ENCODE assay signal across 17 cellular contexts in the genomic region with DNA sequence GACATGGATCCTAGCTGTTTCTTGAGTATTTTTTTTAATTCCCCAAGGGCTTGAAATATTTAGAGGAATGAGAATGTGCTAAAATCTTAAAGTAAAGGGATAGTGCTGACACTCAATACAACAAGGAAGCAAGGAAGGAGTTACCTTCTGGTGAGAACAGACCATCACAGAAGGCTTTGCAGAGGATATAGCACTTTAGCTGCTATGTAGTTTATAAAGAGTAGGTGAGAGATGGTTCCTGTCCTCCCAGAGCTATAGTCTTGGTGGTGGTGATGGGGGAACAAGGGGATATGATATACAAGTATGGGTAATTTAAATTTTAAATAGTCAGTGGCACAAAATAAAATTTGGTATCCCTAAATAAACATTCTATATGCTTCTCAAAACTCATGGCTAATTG. TPM values are rescaled to one million over a fixed set of nuclear protein-coding genes. Genes with fewer than 3 reads are reported as not detected.
DNase-seq lines count a peak whose midpoint lies in the region; ATAC-seq and TF ChIP-seq lines count a peak whose summit lies in the region.
"Had no signal": no experiment of that assay in that cellular context is flagged by ENCODE, and none has a peak within 500 bp of the region (broad histone marks: within the 10 kb centered on the region; RNA-seq: fewer than 3 reads in every experiment).

No MANE protein-coding gene starts in this region.

- no peak overlapping the region for H3K4me3 ChIP-seq in GM12865 (ENCODE audit: low read depth, low read length)
- H3K4me3 ChIP-seq in Karpas-422 (ENCODE audit: low read length): no peak overlapping the region
- no peak overlapping the region for H3K4me3 ChIP-seq in trophoblast cell (ENCODE audit: low read depth, low read length)
- H3K4me3 ChIP-seq: gastrocnemius medialis, MG63, mucosa of descending colon, SJCRH30 had no signal

- no peak overlapping the region for H3K14ac ChIP-seq in trophoblast cell (ENCODE audit: low read length)

- H3K27ac ChIP-seq in Karpas-422 (ENCODE audit: low read length): no peak overlapping the region
- H3K27ac ChIP-seq in trophoblast cell (ENCODE audit: low read depth, low read length): peak overlapping the region; percentile 69
- H3K27ac ChIP-seq: gastrocnemius medialis, SJCRH30 had no signal

- CTCF ChIA-PET in activated CD4-positive, alpha-beta T cell treated with anti-CD3 and anti-CD28 coated beads for 36 hours (lab: Charles Lee): interaction anchor here (0.8 to 1.4 kb wide), 2 partner anchors 23 to 53 kb away, joined by 3 to 9 read pairs; no protein-coding TSS in a partner anchor

- H3K79me2 ChIP-seq in Karpas-422 (ENCODE audit: low read length): no peaks in the 10 kb centered on the region
- H3K79me2 ChIP-seq in trophoblast cell (ENCODE audit: control insufficient read depth, insufficient read depth, low read length, poor library complexity): no peaks in the 10 kb centered on the region

- intact Hi-C loops in activated CD4-positive, alpha-beta T cell treated with anti-CD3 and anti-CD28 coated beads for 36 hours (cut with DNase I, micrococcal nuclease): no loop called here

- H3K9me3 Mint-ChIP-seq in chondrocyte (ENCODE audit: low read depth): peaks cover 3% of the 10 kb centered on the region
- no peaks in the 10 kb centered on the region for H3K9me3 Mint-ChIP-seq in activated CD4-positive, alpha-beta T cell treated with anti-CD3 and anti-CD28 coated beads for 36 hours (ENCODE audit: low read depth)
- H3K9me3 Mint-ChIP-seq: activated T-helper 2 cell treated with anti-CD3 and anti-CD28 coated beads, Interferon-gamma antibody, Interleukin-2, Interleukin-4, amounts not matched to agents 10 μg/mL and 5 μg/mL and 100 μg/mL, durations not matched to agents 14 hours and 24 hours and 36 hours had no signal

- H3K23ac ChIP-seq in trophoblast cell (ENCODE audit: low read length): no peak overlapping the region

- no peak overlapping the region for H2AK5ac ChIP-seq in trophoblast cell (ENCODE audit: low read length)

- H3K4me2 ChIP-seq in Karpas-422 (ENCODE audit: low read depth, low read length, poor library complexity, severe bottlenecking) (no peak overlapping the region), trophoblast cell (ENCODE audit: low read length) (no peak overlapping the region)

- no peak overlapping the region for H2BK5ac ChIP-seq in trophoblast cell (ENCODE audit: low read depth, low read length, poor library complexity)

- no peaks in the 10 kb centered on the region for H4K20me1 ChIP-seq in Karpas-422 (ENCODE audit: insufficient read depth, low read depth, low read length)

- H2BK120ac ChIP-seq in trophoblast cell (ENCODE audit: insufficient read depth, low read length, poor library complexity): no peak overlapping the region

- H3K4me3 Mint-ChIP-seq in chondrocyte (ENCODE audit: unreplicated experiment): no peak overlapping the region
- no peak overlapping the region for H3K4me3 Mint-ChIP-seq in activated CD4-positive, alpha-beta T cell treated with anti-CD3 and anti-CD28 coated beads for 36 hours

- H3K36me3 ChIP-seq in Karpas-422 (ENCODE audit: insufficient read depth, low read length): no peaks in the 10 kb centered on the region
- no peaks in the 10 kb centered on the region for H3K36me3 ChIP-seq in trophoblast cell (ENCODE audit: control insufficient read depth in 1 of 2, insufficient read depth in 2 of 2, low read length in 2 of 2)
- H3K36me3 ChIP-seq: MG63, SJCRH30 had no signal

- no peak overlapping the region for H2BK12ac ChIP-seq in trophoblast cell (ENCODE audit: low read length)

- H3K4me1 Mint-ChIP-seq in chondrocyte (ENCODE audit: low read depth): peaks cover 50% of the 10 kb centered on the region
- peaks cover 6% of the 10 kb centered on the region for H3K4me1 Mint-ChIP-seq in activated CD4-positive, alpha-beta T cell treated with anti-CD3 and anti-CD28 coated beads for 36 hours

- H3K9me3 ChIP-seq in Karpas-422 (ENCODE audit: low read length) (no peaks in the 10 kb centered on the region), trophoblast cell (ENCODE audit: insufficient read depth, low read depth, low read length) (no peaks in the 10 kb centered on the region)
- H3K9me3 ChIP-seq: gastrocnemius medialis, MG63, mucosa of descending colon had no signal

- H3K36me3 Mint-ChIP-seq in chondrocyte (ENCODE audit: low read depth): no peaks in the 10 kb centered on the region
- peaks cover 29% of the 10 kb centered on the region for H3K36me3 Mint-ChIP-seq in activated CD4-positive, alpha-beta T cell treated with anti-CD3 and anti-CD28 coated beads for 36 hours (ENCODE audit: low read depth)

- no peak overlapping the region for H3K4ac ChIP-seq in trophoblast cell (ENCODE audit: low read depth, low read length)

- H2AFZ ChIP-seq in Karpas-422 (ENCODE audit: low read length) (no peak overlapping the region), trophoblast cell (ENCODE audit: insufficient read depth, low read length, poor library complexity) (no peak overlapping the region)

- DNase-seq in GM12865 (ENCODE audit: low read depth): peak; percentile 16
- DNase-seq in Karpas-422: peak; percentile 21
- no peak for DNase-seq in chondrocyte (ENCODE audit: low spot score)
- DNase-seq in trophoblast cell: no peak
- no peak for DNase-seq in activated CD4-positive, alpha-beta T cell treated with anti-CD3 and anti-CD28 coated beads for 36 hours
- DNase-seq in stimulated activated CD4-positive, alpha-beta T cell treated with anti-CD3 and anti-CD28 coated beads, Interleukin-2, amount 100 ng/mL, for 24 hours: no peak
- no peak for DNase-seq in stimulated activated CD4-positive, alpha-beta T cell treated with anti-CD3 and anti-CD28 coated beads, Interleukin-15, amount 100 ng/mL, for 24 hours
- DNase-seq in hippocampal formation (lab: John Stamatoyannopoulos, UW): no peak
- DNase-seq: activated CD4-positive, CD25-positive, alpha-beta regulatory T cell; gastrocnemius medialis; mucosa of descending colon; NCI-H187; NCI-H774 had no signal

- H3K27ac Mint-ChIP-seq in chondrocyte (ENCODE audit: unreplicated experiment): peak overlapping the region; percentile 96
- H3K27ac Mint-ChIP-seq in activated CD4-positive, alpha-beta T cell treated with anti-CD3 and anti-CD28 coated beads for 36 hours: no peak overlapping the region

- no peak overlapping the region for H3K9ac ChIP-seq in Karpas-422 (ENCODE audit: low read length)
- no peak overlapping the region for H3K9ac ChIP-seq in trophoblast cell (ENCODE audit: low read length)

- H3K27me3 ChIP-seq in Karpas-422 (ENCODE audit: low read length) (no peaks in the 10 kb centered on the region), trophoblast cell (ENCODE audit: insufficient read depth, low read length) (no peaks in the 10 kb centered on the region)
- H3K27me3 ChIP-seq: gastrocnemius medialis, MG63, SJCRH30 had no signal

- H3K18ac ChIP-seq in trophoblast cell (ENCODE audit: low read length): no peak overlapping the region

- TF ChIP-seq CTCF in GM12865 (IDR thresholded peaks at IDR 0.05; ENCODE audit: insufficient read depth, low read depth, low read length, missing control alignments) (no peak), chondrocyte (IDR thresholded peaks at IDR 0.05) (no peak)

- POLR2A ChIA-PET in activated CD4-positive, alpha-beta T cell treated with anti-CD3 and anti-CD28 coated beads for 36 hours (lab: Charles Lee): no interaction called here

- H4K8ac ChIP-seq in trophoblast cell (ENCODE audit: low read depth, low read length): no peak overlapping the region

- no peak for ATAC-seq in activated CD4-positive, alpha-beta T cell treated with anti-CD3 and anti-CD28 coated beads for 36 hours
- ATAC-seq: gastrocnemius medialis, mucosa of descending colon, Panc1 had no signal

- H3K27me3 Mint-ChIP-seq in chondrocyte (ENCODE audit: low read depth): no peaks in the 10 kb centered on the region
- H3K27me3 Mint-ChIP-seq in activated CD4-positive, alpha-beta T cell treated with anti-CD3 and anti-CD28 coated beads for 36 hours: no peaks in the 10 kb centered on the region

- no peak overlapping the region for H4K91ac ChIP-seq in trophoblast cell (ENCODE audit: low read depth, low read length)

- H4K12ac ChIP-seq in trophoblast cell (ENCODE audit: low read depth, low read length): no peak overlapping the region

- no peaks in the 10 kb centered on the region for H3K9me2 ChIP-seq in Karpas-422 (replicated peaks; ENCODE audit: insufficient read depth, low read length)

- peaks cover 11% of the 10 kb centered on the region for H3K4me1 ChIP-seq in Karpas-422 (ENCODE audit: low read length)
- H3K4me1 ChIP-seq in trophoblast cell (ENCODE audit: control insufficient read depth in 1 of 2, insufficient read depth in 2 of 2, low read length in 2 of 2): peaks cover 8% of the 10 kb centered on the region in 2 experiments
- H3K4me1 ChIP-seq: gastrocnemius medialis had no signal

- peaks cover 2% of the 10 kb centered on the region for H3K79me1 ChIP-seq in trophoblast cell (ENCODE audit: low read length)

RNA-seq across cellular contexts. Expression of a gene that starts 47.6 kb away (rescaled TPM):
- total RNA-seq in Karpas-422 (2014; rRNA removed; shearing (Covaris generic); ENCODE audit: low replicate concordance): 10.5 and 23.6 TPM in 2 replicates
- 6.6 to 10.6 TPM (median 7.4 TPM) in 3 replicates for total RNA-seq in chondrocyte
- polyA plus RNA-seq in trophoblast cell (2013): 6.5 and 6.8 TPM in 2 replicates
- 1 to 10 TPM; 6.4 to 6.9 TPM for total RNA-seq in activated CD4-positive, alpha-beta T cell treated with anti-CD3 and anti-CD28 coated beads for 36 hours

Comparison
In these comparisons a context has a peak if more than half of its experiments do, and no peak if none do; other contexts are left out.
1. DNase-seq: peak in GM12865 (single experiment) and Karpas-422 (single experiment); none in chondrocyte (single experiment), trophoblast cell (0 of 2), activated CD4-positive, alpha-beta T cell treated with anti-CD3 and anti-CD28 coated beads for 36 hours (single experiment), stimulated activated CD4-positive, alpha-beta T cell treated with anti-CD3 and anti-CD28 coated beads, Interleukin-2, amount 100 ng/mL, for 24 hours (0 of 2), stimulated activated CD4-positive, alpha-beta T cell treated with anti-CD3 and anti-CD28 coated beads, Interleukin-15, amount 100 ng/mL, for 24 hours (single experiment) and hippocampal formation (0 of 2).